ENCODE assay signal across 10 cellular contexts in genomic region chr7:24800073-24800472, GRCh38.
"Had no signal": no experiment of that assay in that cellular context is flagged by ENCODE, and none has a peak within 500 bp of the region (broad histone marks: within the 10 kb centered on the region; RNA-seq: fewer than 3 reads in every experiment).

No MANE protein-coding gene starts in this region.

- H3K9ac ChIP-seq: GM23248 had no signal

- H3K4me3 ChIP-seq: GM23248, HAP-1 had no signal

- H2AFZ ChIP-seq: GM23248 had no signal

- DNase-seq: GM23248, GOT3, H7, HFFc6, KBM-7 had no signal

- H3K9me3 Mint-ChIP-seq: HFFc6, IgD-negative memory B cell had no signal

- H3K27me3 Mint-ChIP-seq: IgD-negative memory B cell had no signal

- ATAC-seq: HCT116, HepG2 had no signal

- H3K27ac ChIP-seq: GM23248, HL-60 had no signal

- H3K4me1 ChIP-seq: HAP-1 had no signal

- H3K4me3 Mint-ChIP-seq: HFFc6, IgD-negative memory B cell had no signal

- H3K9me3 ChIP-seq: HAP-1 had no signal

- H3K27ac Mint-ChIP-seq: HFFc6, IgD-negative memory B cell had no signal
